In the genomic region with DNA sequence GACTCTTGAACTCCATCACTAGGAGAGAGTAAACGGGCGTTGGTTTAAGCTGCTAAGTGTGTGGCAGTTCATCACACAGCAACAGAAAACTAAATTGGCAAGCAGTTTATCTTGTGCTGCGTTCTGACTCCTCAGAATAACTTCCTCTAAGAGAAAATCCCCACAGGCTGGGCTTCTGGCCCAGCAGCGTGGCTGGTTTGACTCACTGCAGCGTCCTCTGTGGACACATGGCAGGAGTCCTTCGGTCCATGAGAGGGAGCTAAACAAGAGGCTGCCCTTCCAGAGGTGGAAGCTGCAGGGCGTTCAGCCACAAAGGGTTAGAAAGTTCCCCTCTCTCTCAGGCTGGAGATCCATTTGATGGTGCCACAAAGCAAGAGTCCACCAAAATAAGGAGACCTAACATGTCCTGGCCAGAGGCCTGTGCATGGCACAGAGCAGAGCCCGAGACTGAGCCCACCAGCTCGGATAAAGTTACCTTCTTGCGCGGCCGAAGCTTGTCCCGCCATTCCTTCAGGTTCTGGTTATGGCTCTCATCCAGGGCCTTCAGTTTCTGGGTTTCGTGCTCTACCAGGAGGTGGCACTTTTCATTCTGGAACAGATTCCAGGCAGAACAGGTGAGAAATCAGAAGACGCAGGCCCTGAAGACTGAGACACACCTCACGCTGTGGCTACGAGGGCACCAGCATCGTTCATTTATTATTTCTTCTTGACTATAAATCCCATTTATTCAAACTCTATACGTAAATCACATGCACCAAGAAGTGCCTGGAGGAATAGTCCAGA, we compare ENCODE assay signal across 12 cellular contexts. TPM values are rescaled to one million over a fixed set of nuclear protein-coding genes. Genes with fewer than 3 reads are reported as not detected.
DNase-seq lines count a peak whose midpoint lies in the region; ATAC-seq, FAIRE-seq and TF ChIP-seq lines count a peak whose summit lies in the region.
"Had no signal": no experiment of that assay in that cellular context is flagged by ENCODE, and none has a peak within 500 bp of the region (broad histone marks: within the 10 kb centered on the region; RNA-seq: fewer than 3 reads in every experiment).

No MANE protein-coding gene starts in this region.

- ATAC-seq in heart left ventricle (peak; percentile 94 to 98 (median 96)), GM21360 (IDR thresholded peaks at IDR 0.05; ENCODE audit: unreplicated experiment) (no peak), HG03039 (IDR thresholded peaks at IDR 0.05; ENCODE audit: unreplicated experiment) (no peak)

- no peaks in the 10 kb centered on the region for H3K27me3 Mint-ChIP-seq in CD4-positive, alpha-beta memory T cell

- DNase-seq in Daoy (ENCODE audit: low read depth) = peak; percentile 44
- peak; percentile 74 to 88 (median 79) for DNase-seq in heart left ventricle
- DNase-seq in renal cortical epithelial cell (ENCODE audit: low read depth) = peak; percentile 25
- no peak for DNase-seq in CD4-positive, alpha-beta memory T cell
- DNase-seq in small intestine = no peak
- DNase-seq: effector CD8-positive, alpha-beta T cell; GF-D8; NCI-H1436 treated with DMSO at 0.1 percent for 48 hours had no signal

- peaks cover 5 to 18% (median 7%) of the 10 kb centered on the region in 4 donors for H3K4me1 Mint-ChIP-seq in CD4-positive, alpha-beta memory T cell

- TF ChIP-seq CTCF in VCaP (conservative IDR thresholded peaks at IDR 0.05) = peak; percentile 39
- peak in 7 of 12 donors; percentile 13 to 58 (median 36) for TF ChIP-seq CTCF in heart left ventricle (IDR thresholded peaks at IDR 0.05)

- no peak overlapping the region for H3K27ac ChIP-seq in VCaP
- peak overlapping the region in 11 of 12 donors; percentile 6 to 79 (median 61) for H3K27ac ChIP-seq in heart left ventricle
- no peak overlapping the region for H3K27ac ChIP-seq in CD4-positive, alpha-beta memory T cell (ENCODE audit: low read depth, low read length)
- no peak overlapping the region for H3K27ac ChIP-seq in small intestine (ENCODE audit: low read depth in 1 of 2, low read length in 1 of 2)
- H3K27ac ChIP-seq: SK-N-MC had no signal

- H3K36me3 ChIP-seq in heart left ventricle = peaks cover 0 to 92% (median 46%) of the 10 kb centered on the region in 9 donors
- peaks cover 91% of the 10 kb centered on the region for H3K36me3 ChIP-seq in CD4-positive, alpha-beta memory T cell (ENCODE audit: insufficient read depth, low read length)
- peaks cover 0 to 8% of the 10 kb centered on the region in 2 donors for H3K36me3 ChIP-seq in small intestine (ENCODE audit: control insufficient read depth in 2 of 2, insufficient read depth in 2 of 2, low read length in 2 of 2)

- no peak for TF ChIP-seq POLR2A in heart left ventricle (IDR thresholded peaks at IDR 0.05)

- H3K36me3 Mint-ChIP-seq in CD4-positive, alpha-beta memory T cell = peaks cover 73 to 81% of the 10 kb centered on the region in 2 donors

- no peak overlapping the region for H3K4me3 ChIP-seq in heart left ventricle
- H3K4me3 ChIP-seq in CD4-positive, alpha-beta memory T cell (ENCODE audit: low read length in 2 of 2) = no peak overlapping the region
- H3K4me3 ChIP-seq in small intestine (ENCODE audit: low read depth in 1 of 2, low read length in 2 of 2) = no peak overlapping the region
- H3K4me3 ChIP-seq: SK-N-MC had no signal

- peak overlapping the region in 1 of 7 donors; percentile 23 for H3K27ac Mint-ChIP-seq in CD4-positive, alpha-beta memory T cell

- WGBS in heart left ventricle, 4 donors = 70 to 74% (median 72%) methylated on average over 19 of the region's 19 CpGs
- WGBS in small intestine, 3 donors = 84 to 89% (median 87%) methylated on average over 19 of the region's 19 CpGs

- H3K9me3 Mint-ChIP-seq in CD4-positive, alpha-beta memory T cell = peaks cover 0 to 3% (median 0%) of the 10 kb centered on the region in 8 donors

- no peak overlapping the region for H3K4me3 Mint-ChIP-seq in CD4-positive, alpha-beta memory T cell

- FAIRE-seq in small intestine (lab: Jason Lieb, UNC) = no peak

- H3K4me1 ChIP-seq in heart left ventricle (peaks cover 0 to 25% (median 15%) of the 10 kb centered on the region in 12 donors), small intestine (ENCODE audit: control insufficient read depth in 2 of 2, insufficient read depth in 1 of 2, low read depth in 1 of 2, low read length in 1 of 2) (no peaks in the 10 kb centered on the region)
- no peaks in the 10 kb centered on the region for H3K4me1 ChIP-seq in CD4-positive, alpha-beta memory T cell (ENCODE audit: insufficient read depth, low read length)

- H3K27me3 ChIP-seq in heart left ventricle (no peaks in the 10 kb centered on the region), small intestine (ENCODE audit: control insufficient read depth in 2 of 2, insufficient read depth in 2 of 2, low read length in 2 of 2) (no peaks in the 10 kb centered on the region)
- H3K27me3 ChIP-seq in CD4-positive, alpha-beta memory T cell (ENCODE audit: insufficient read depth, low read length) = no peaks in the 10 kb centered on the region

- POLR2A ChIA-PET in CD4-positive, alpha-beta memory T cell (lab: Charles Lee; ENCODE audit: partially characterized antibody) = no interaction called here

- CTCF ChIA-PET in CD4-positive, alpha-beta memory T cell (lab: Charles Lee; ENCODE audit: partially characterized antibody) = interaction anchor here (1.4 kb wide), 2 partner anchors 12 to 136 kb away, joined by 4 to 6 read pairs; a partner anchor contains a TSS

- intact Hi-C loops in heart left ventricle (cut with DNase I) = loop anchor here in 3 of 10 donors (5.0 to 10.0 kb wide), 2 partner anchors 45 to 638 kb away; a partner anchor contains a TSS
- intact Hi-C loops in CD4-positive, alpha-beta memory T cell (cut with micrococcal nuclease) = loop anchor here (1.0 kb wide), 1 partner anchor 15 kb away; no protein-coding TSS in a partner anchor

- H3K9me3 ChIP-seq in heart left ventricle = no peaks in the 10 kb centered on the region
- no peaks in the 10 kb centered on the region for H3K9me3 ChIP-seq in CD4-positive, alpha-beta memory T cell (ENCODE audit: control insufficient read depth in 1 of 2, low read length in 2 of 2)
- no peaks in the 10 kb centered on the region for H3K9me3 ChIP-seq in small intestine (ENCODE audit: control insufficient read depth, low read depth)

RNA-seq across cellular contexts. Expression of a gene that starts 46.2 kb away (rescaled TPM):
- total RNA-seq in Daoy (2014; rRNA removed; shearing (Covaris generic)) = 63.1 and 75.2 TPM in 2 replicates
- total RNA-seq in heart left ventricle (100 to 1,000 TPM in 2 of 9 donors, 10 to 100 TPM in 7; 63.2 to 110 (median 85.5) TPM), renal cortical epithelial cell (101 and 114 TPM in 2 replicates)
- polyA plus RNA-seq in heart left ventricle (10 to 100 TPM in 1 of 2 donors, 1 to 10 TPM in 1; 7.8 to 50.5 TPM), small intestine (10 to 100 TPM; 12.2 to 18.6 (median 13.0) TPM)
- total RNA-seq in CD4-positive, alpha-beta memory T cell = 10 to 100 TPM; 41.7 to 43.4 TPM
- 10 to 100 TPM; 17.1 to 22.6 TPM for polyA plus RNA-seq in CD4-positive, alpha-beta memory T cell

Comparison
In these comparisons a context has a peak if more than half of its experiments do, and no peak if none do; other contexts are left out.
1. DNase-seq: peak in Daoy (single experiment), heart left ventricle (5 of 5) and renal cortical epithelial cell (single experiment); none in CD4-positive, alpha-beta memory T cell (0 of 5) and small intestine (single experiment).
2. H3K27ac ChIP-seq: peak in heart left ventricle (11 of 12); none in VCaP (single experiment), CD4-positive, alpha-beta memory T cell (single experiment) and small intestine (0 of 2).
3. ATAC-seq: peak in heart left ventricle (4 of 4); none in GM21360 (single experiment) and HG03039 (single experiment).